8 cellular contexts compared by ENCODE assay signal in the genomic region with DNA sequence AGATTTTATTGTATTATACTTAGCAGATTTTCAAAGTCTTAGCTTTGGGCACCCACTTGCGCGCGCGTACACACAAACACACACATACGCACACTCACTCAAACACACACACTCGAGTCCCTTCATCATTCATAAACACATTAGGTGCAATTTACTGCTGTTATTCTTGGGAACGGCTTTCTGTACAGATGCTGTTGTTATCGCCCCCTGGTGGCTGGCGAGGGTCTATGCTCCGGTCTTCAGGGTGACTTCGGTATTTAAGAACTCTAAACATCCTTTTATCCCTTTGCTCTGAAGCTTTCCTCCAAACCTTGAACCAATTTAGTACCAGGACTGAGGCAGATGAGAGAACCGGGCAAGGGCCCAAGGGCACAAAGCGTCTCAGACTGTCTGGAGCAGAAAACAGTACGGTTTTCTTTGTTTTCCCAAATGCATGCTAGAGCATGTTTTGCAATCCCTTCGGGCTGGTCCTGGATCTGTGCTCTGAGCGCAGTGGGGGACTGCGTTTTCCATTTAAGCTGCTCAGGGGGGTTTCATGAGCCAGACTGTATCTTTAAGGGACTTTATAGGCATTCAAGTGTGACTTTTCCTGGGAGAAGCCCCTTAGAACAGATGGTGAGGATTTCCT. TPM values are rescaled to one million over a fixed set of nuclear protein-coding genes. Genes with fewer than 3 reads are reported as not detected.
DNase-seq lines count a peak whose midpoint lies in the region; ATAC-seq, FAIRE-seq and TF ChIP-seq lines count a peak whose summit lies in the region.

No MANE protein-coding gene starts in this region.

- H3K27ac Mint-ChIP-seq in mesothelial cell of epicardium, result no peak overlapping the region

- DNase-seq in AG08395 (ENCODE audit: low spot score) (peak; percentile 78), GM12891 (ENCODE audit: insufficient read length, low spot score) (peak; percentile 48), NCI-H2227 (lab: John Stamatoyannopoulos, UW; ENCODE audit: unreplicated experiment) (peak; percentile 67), mesothelial cell of epicardium (ENCODE audit: low spot score in 2 of 2, unreplicated experiment in 2 of 2) (peak; percentile 79 to 87)
- peak; percentile 79 for DNase-seq in activated CD4-positive, alpha-beta T cell treated with anti-CD3 and anti-CD28 coated beads for 48 hours
- DNase-seq in stimulated activated CD8-positive, alpha-beta memory T cell treated with anti-CD3 and anti-CD28 coated beads, Interleukin-7, amount 100 ng/mL, for 48 hours (ENCODE audit: extremely low read depth in 1 of 2, low read depth in 1 of 2), result peak; percentile 30 to 33

- no peaks in the 10 kb centered on the region for H3K9me3 Mint-ChIP-seq in mesothelial cell of epicardium

- H3K36me3 Mint-ChIP-seq in mesothelial cell of epicardium, result no peaks in the 10 kb centered on the region

- peak overlapping the region; percentile 75 for H3K4me3 Mint-ChIP-seq in mesothelial cell of epicardium

- peak; percentile 96 for TF ChIP-seq CTCF in mesothelial cell of epicardium (IDR thresholded peaks at IDR 0.05; ENCODE audit: unreplicated experiment)

- peaks cover 69% of the 10 kb centered on the region for H3K27me3 Mint-ChIP-seq in mesothelial cell of epicardium (ENCODE audit: low read depth)

- ATAC-seq in HG02938 (IDR thresholded peaks at IDR 0.05; ENCODE audit: unreplicated experiment), result peak; percentile 82

- FAIRE-seq in GM12891 (lab: Jason Lieb, UNC) (peak; percentile 67), endometrium (lab: Jason Lieb, UNC) (peak; percentile 66)

- TF ChIP-seq POLR2A in GM12891 (IDR thresholded peaks at IDR 0.05; ENCODE audit: low read depth, low read length), result no peak

- H3K4me1 Mint-ChIP-seq in mesothelial cell of epicardium, result peaks cover 36% of the 10 kb centered on the region

TF ChIP-seq in GM12891, 5 proteins besides CTCF, POLR2A, EP300 and RAD21:
- TF ChIP-seq TAF1 (IDR thresholded peaks at IDR 0.05; ENCODE audit: low read depth, low read length) (no peak), POLR2AphosphoS5 (IDR thresholded peaks at IDR 0.05; ENCODE audit: low read depth, low read length) (no peak), PAX5 (IDR thresholded peaks at IDR 0.05; ENCODE audit: insufficient read depth, low read length, severe bottlenecking) (no peak), SPI1 (IDR thresholded peaks at IDR 0.05; ENCODE audit: low read depth, low read length) (no peak), POU2F2 (IDR thresholded peaks at IDR 0.05; ENCODE audit: low read depth, low read length) (no peak)
TF ChIP-seq in GM12891: peak in this region for 0.

RNA-seq across cellular contexts. Expression of gene SLIT3, which starts 1.7 kb away (rescaled TPM):
- 0.01 TPM for polyA plus RNA-seq in GM12891 (2012; ENCODE audit: low read depth, missing spikeins)
- total RNA-seq in mesothelial cell of epicardium, result 64.1 to 65.1 TPM (median 64.3 TPM) in 3 replicates

Comparison
In these comparisons a context has a peak if more than half of its experiments do, and no peak if none do; other contexts are left out.
1. Peak in every context shown above with its lines: DNase-seq and ATAC-seq.
2. DNase-seq: peak in every context shown above with its lines; median percentile 83 in mesothelial cell of epicardium; 79 in activated CD4-positive, alpha-beta T cell treated with anti-CD3 and anti-CD28 coated beads for 48 hours; 78 in AG08395; 67 in NCI-H2227; 48 in GM12891; 32 in stimulated activated CD8-positive, alpha-beta memory T cell treated with anti-CD3 and anti-CD28 coated beads, Interleukin-7, amount 100 ng/mL, for 48 hours.